Comparison of ENCODE assay signal across 19 cellular contexts in genomic region chrY:25630383-25631112, GRCh38. TPM values are rescaled to one million over a fixed set of nuclear protein-coding genes. Genes with fewer than 3 reads are reported as not detected.
"Had no signal": no experiment of that assay in that cellular context is flagged by ENCODE, and none has a peak within 500 bp of the region (broad histone marks: within the 10 kb centered on the region; RNA-seq: fewer than 3 reads in every experiment).

No MANE protein-coding gene starts in this region.

RNA-seq across cellular contexts. Expression of gene CDY1, which starts 8.6 kb away (rescaled TPM):
- total RNA-seq: naive thymus-derived CD8-positive, alpha-beta T cell; natural killer cell treated with Interleukin-12 subunit alpha and Interleukin-12 subunit beta and Interleukin-15 and Interleukin-18, amount 100 ng/mL, for 72 hours; neural crest cell; omental fat pad; osteocyte; pancreas; posterior vena cava; prostate gland; pulmonary artery endothelial cell; right atrium auricular region; sciatic nerve; smooth muscle cell; spleen; suprapubic skin; thyroid gland; tibial nerve; upper lobe of left lung; urinary bladder; uterus had no signal
